In the genomic region with DNA sequence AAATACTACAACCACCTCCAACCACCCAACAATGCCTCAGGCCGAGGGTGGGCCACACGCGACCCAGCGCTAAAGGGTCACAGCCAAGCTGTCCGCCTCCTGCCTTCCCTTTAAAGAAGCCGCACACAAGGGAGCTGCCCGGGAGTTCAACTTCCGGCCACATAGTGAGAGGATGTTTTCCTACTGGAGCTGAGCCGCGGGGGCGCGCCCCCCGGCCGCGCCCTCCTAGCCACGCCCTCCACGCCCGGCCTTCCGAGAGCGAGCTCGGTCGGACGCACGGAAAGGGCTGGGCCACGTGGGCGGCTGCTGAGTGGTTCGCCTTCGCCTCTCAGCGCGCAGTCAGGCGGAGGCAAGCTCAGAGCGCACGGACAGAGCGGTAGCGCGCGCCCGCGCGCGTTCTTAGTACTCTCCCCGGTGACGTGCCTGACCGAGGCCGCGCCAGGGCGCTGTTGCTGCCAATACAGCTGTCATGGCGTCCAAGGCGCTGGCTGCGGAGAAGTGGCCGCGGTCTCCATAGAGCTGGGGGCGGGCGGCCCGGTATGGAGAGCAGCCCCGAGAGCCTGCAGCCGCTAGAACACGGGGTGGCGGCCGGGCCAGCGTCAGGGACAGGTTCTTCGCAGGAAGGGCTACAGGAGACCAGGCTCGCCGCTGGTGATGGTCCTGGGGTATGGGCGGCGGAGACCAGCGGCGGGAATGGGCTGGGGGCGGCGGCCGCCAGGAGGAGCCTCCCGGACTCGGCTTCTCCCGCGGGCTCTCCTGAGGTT, we compare ENCODE assay signal across 8 cellular contexts. TPM values are rescaled to one million over a fixed set of nuclear protein-coding genes. Genes with fewer than 3 reads are reported as not detected.
A peak's percentile ranks its signal among the peaks of the same experiment; 100 is the strongest.
DNase-seq lines count a peak whose midpoint lies in the region; ATAC-seq and TF ChIP-seq lines count a peak whose summit lies in the region.

A gene with protein sequence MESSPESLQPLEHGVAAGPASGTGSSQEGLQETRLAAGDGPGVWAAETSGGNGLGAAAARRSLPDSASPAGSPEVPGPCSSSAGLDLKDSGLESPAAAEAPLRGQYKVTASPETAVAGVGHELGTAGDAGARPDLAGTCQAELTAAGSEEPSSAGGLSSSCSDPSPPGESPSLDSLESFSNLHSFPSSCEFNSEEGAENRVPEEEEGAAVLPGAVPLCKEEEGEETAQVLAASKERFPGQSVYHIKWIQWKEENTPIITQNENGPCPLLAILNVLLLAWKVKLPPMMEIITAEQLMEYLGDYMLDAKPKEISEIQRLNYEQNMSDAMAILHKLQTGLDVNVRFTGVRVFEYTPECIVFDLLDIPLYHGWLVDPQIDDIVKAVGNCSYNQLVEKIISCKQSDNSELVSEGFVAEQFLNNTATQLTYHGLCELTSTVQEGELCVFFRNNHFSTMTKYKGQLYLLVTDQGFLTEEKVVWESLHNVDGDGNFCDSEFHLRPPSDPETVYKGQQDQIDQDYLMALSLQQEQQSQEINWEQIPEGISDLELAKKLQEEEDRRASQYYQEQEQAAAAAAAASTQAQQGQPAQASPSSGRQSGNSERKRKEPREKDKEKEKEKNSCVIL (plus strand): TSS at position 446 of the 764 bp plus-strand sequence. CDS start 94 bp downstream, at position 540.

- H3K79me2 ChIP-seq in DND-41 (ENCODE audit: insufficient read depth, low read length) (peaks cover 28% of the 10 kb centered on the region), KMS-11 (ENCODE audit: insufficient read depth, low read depth) (peaks cover 42% of the 10 kb centered on the region)

- H3K4me2 ChIP-seq in DND-41 (ENCODE audit: insufficient read depth, low read length) (peak within 1 kb of the TSS; percentile 70), KMS-11 (peak within 1 kb of the TSS; percentile 91)

- no peaks in the 10 kb centered on the region for H3K9me3 ChIP-seq in DND-41 (ENCODE audit: insufficient read depth, low read length, severe bottlenecking)
- H3K9me3 ChIP-seq in Peyer's patch: no peaks in the 10 kb centered on the region
- no peaks in the 10 kb centered on the region for H3K9me3 ChIP-seq in muscle layer of colon (ENCODE audit: low read length)

- peak within 1 kb of the TSS; percentile 61 to 80 for H3K4me3 ChIP-seq in DND-41 (ENCODE audit: low read depth in 1 of 2, low read length in 2 of 2)
- no peak within 1 kb of the TSS for H3K4me3 ChIP-seq in KMS-11 (IDR thresholded peaks at IDR 0.05; ENCODE audit: insufficient read depth, low read depth, low read length)
- peak within 1 kb of the TSS; percentile 76 to 97 (median 92) for H3K4me3 ChIP-seq in Peyer's patch
- peak within 1 kb of the TSS; percentile 39 to 74 for H3K4me3 ChIP-seq in muscle layer of colon (ENCODE audit: low read depth in 1 of 2, low read length in 2 of 2)

- H4K20me1 ChIP-seq in DND-41 (ENCODE audit: insufficient read depth, low read length): no peaks in the 10 kb centered on the region
- H4K20me1 ChIP-seq in KMS-11 (ENCODE audit: insufficient read depth): no peaks in the 10 kb centered on the region

- peak; percentile 97 for ATAC-seq in DND-41 (ENCODE audit: insufficient read depth, low read depth)
- ATAC-seq in GM21737 (IDR thresholded peaks at IDR 0.05; ENCODE audit: unreplicated experiment): peak; percentile 94
- peak; percentile 99 for ATAC-seq in esophagus mucosa

- H2AFZ ChIP-seq in DND-41 (ENCODE audit: low read depth, low read length) (peak within 1 kb of the TSS; percentile 98), KMS-11 (ENCODE audit: low read depth) (peak within 1 kb of the TSS; percentile 61)

- DNase-seq in DND-41 (peak; percentile 94), Peyer's patch (peak; percentile 95 to 99 (median 99))
- peak; percentile 94 to 96 for DNase-seq in activated T-cell treated with anti-CD3 and anti-CD28 coated beads, Interleukin-2, amount 50 U/mL, for 48 hours
- DNase-seq in stimulated activated CD8-positive, alpha-beta memory T cell treated with anti-CD3 and anti-CD28 coated beads, Interleukin-7, amount 100 ng/mL, for 24 hours (ENCODE audit: low read depth): peak; percentile 86

- H3K27me3 ChIP-seq in DND-41 (ENCODE audit: insufficient read depth, low read length, poor library complexity) (no peaks in the 10 kb centered on the region), KMS-11 (ENCODE audit: insufficient read depth, low read depth) (no peaks in the 10 kb centered on the region), Peyer's patch (no peaks in the 10 kb centered on the region), muscle layer of colon (ENCODE audit: control insufficient read depth in 1 of 2, insufficient read depth in 2 of 2, low read length in 2 of 2) (no peaks in the 10 kb centered on the region)

- peaks cover 43% of the 10 kb centered on the region for H3K4me1 ChIP-seq in DND-41 (ENCODE audit: insufficient read depth, low read length)
- H3K4me1 ChIP-seq in KMS-11 (ENCODE audit: low read depth, poor library complexity, severe bottlenecking): peaks cover 40% of the 10 kb centered on the region
- H3K4me1 ChIP-seq in Peyer's patch: peaks cover 0 to 31% (median 7%) of the 10 kb centered on the region in 4 donors
- H3K4me1 ChIP-seq in muscle layer of colon (ENCODE audit: insufficient read depth, low read length): peaks cover 34% of the 10 kb centered on the region

- H3K27ac ChIP-seq in DND-41 (ENCODE audit: low read length) (peak within 1 kb of the TSS; percentile 79), KMS-11 (peak within 1 kb of the TSS; percentile 47), Peyer's patch (peak within 1 kb of the TSS; percentile 96 to 97 (median 97)), muscle layer of colon (ENCODE audit: low read depth, low read length) (peak within 1 kb of the TSS; percentile 84)

- TF ChIP-seq CTCF in DND-41 (IDR thresholded peaks at IDR 0.05; ENCODE audit: borderline replicate concordance, extremely low read depth, low read length, poor library complexity, severe bottlenecking) (peak; percentile 59), KMS-11 (conservative IDR thresholded peaks at IDR 0.05; ENCODE audit: low read depth, low read length) (peak; percentile 28; the same call in 1 of the 2 replicates), Peyer's patch (IDR thresholded peaks at IDR 0.05) (peak in 5 of 6 experiments; percentile 11 to 63 (median 47))

- H3K36me3 ChIP-seq in DND-41 (ENCODE audit: insufficient read depth, low read length) (no peaks in the 10 kb centered on the region; the same call in 1 of the 2 replicates), KMS-11 (ENCODE audit: insufficient read depth) (no peaks in the 10 kb centered on the region), Peyer's patch (no peaks in the 10 kb centered on the region), muscle layer of colon (ENCODE audit: insufficient read depth, low read length) (no peaks in the 10 kb centered on the region)

- H3K9ac ChIP-seq in DND-41 (ENCODE audit: low read depth, low read length) (peak within 1 kb of the TSS; percentile 88), KMS-11 (peak within 1 kb of the TSS; percentile 69; the same call in 1 of the 2 replicates), muscle layer of colon (ENCODE audit: low read length) (peak within 1 kb of the TSS; percentile 74)

- TF ChIP-seq POLR2A in Peyer's patch (IDR thresholded peaks at IDR 0.05): peak; percentile 91 to 97

RNA-seq across cellular contexts. Expression of the gene that starts here (rescaled TPM):
- total RNA-seq in Peyer's patch (10 to 100 TPM in 2 of 4 donors, 1 to 10 TPM in 2; 7.4 to 12.7 (median 10.4) TPM), esophagus mucosa (10.2 TPM)

Comparison
In these comparisons a context has a peak if more than half of its experiments do, and no peak if none do; other contexts are left out.
1. H3K27ac ChIP-seq: peak in every context shown above with its lines; median percentile 97 in Peyer's patch; 84 in muscle layer of colon; 79 in DND-41; 47 in KMS-11.